In genomic region chr17:77372444-77373297, GRCh38 we compare ENCODE assay signal across 9 cellular contexts.
DNase-seq lines count a peak whose midpoint lies in the region; ATAC-seq, FAIRE-seq and TF ChIP-seq lines count a peak whose summit lies in the region.
"Had no signal": no experiment of that assay in that cellular context is flagged by ENCODE, and none has a peak within 500 bp of the region (broad histone marks: within the 10 kb centered on the region; RNA-seq: fewer than 3 reads in every experiment).

No MANE protein-coding gene starts in this region.

- H3K9me3 ChIP-seq in ascending aorta = no peaks in the 10 kb centered on the region
- no peaks in the 10 kb centered on the region for H3K9me3 ChIP-seq in right cardiac atrium (ENCODE audit: control insufficient read depth, low read length)
- H3K9me3 ChIP-seq in psoas muscle = no peaks in the 10 kb centered on the region

- H3K27ac ChIP-seq in ascending aorta (peak overlapping the region; percentile 92), right cardiac atrium (ENCODE audit: low read length) (peak overlapping the region; percentile 10), psoas muscle (peak overlapping the region; percentile 83)
- H3K27ac ChIP-seq: C4-2B had no signal

- ATAC-seq in SK-N-SH treated with all-trans-retinoic acid at 6 μM for 48 hours (peak; percentile 45), right cardiac atrium (peak; percentile 70 to 79), psoas muscle (peak; percentile 44 to 53 (median 48))

- peaks cover 29 to 53% of the 10 kb centered on the region in 2 donors for H3K4me1 ChIP-seq in ascending aorta
- peaks cover 28% of the 10 kb centered on the region for H3K4me1 ChIP-seq in right cardiac atrium (ENCODE audit: control insufficient read depth, insufficient read depth, low read length)
- H3K4me1 ChIP-seq in psoas muscle = peaks cover 51% of the 10 kb centered on the region

- TF ChIP-seq CTCF in ascending aorta (IDR thresholded peaks at IDR 0.05) = no peak
- TF ChIP-seq CTCF in psoas muscle (IDR thresholded peaks at IDR 0.05) = no peak

- H3K36me3 ChIP-seq in ascending aorta (no peaks in the 10 kb centered on the region), psoas muscle (ENCODE audit: insufficient read depth in 1 of 2, low read depth in 1 of 2) (no peaks in the 10 kb centered on the region)

- intact Hi-C loops in ascending aorta (cut with DNase I) = loop anchor here (1.0 to 2.0 kb wide), 3 partner anchors 41 to 52 kb away; no protein-coding TSS in a partner anchor
- intact Hi-C loops in right cardiac atrium (cut with DNase I) = loop anchor here in 1 of 4 donors (5.0 kb wide), 1 partner anchor 40 kb away; no protein-coding TSS in a partner anchor
- intact Hi-C loops in psoas muscle (cut with DNase I) = loop anchor here in 1 of 2 donors (5.0 kb wide), 1 partner anchor 40 kb away; no protein-coding TSS in a partner anchor

- DNase-seq in NCI-H2081 (lab: John Stamatoyannopoulos, UW) (peak; percentile 37), NCI-H2081 treated with DMSO at 0.1 percent for 48 hours (lab: John Stamatoyannopoulos, UW) (no peak), HT-29 (ENCODE audit: low spot score) (peak; percentile 78), ascending aorta (ENCODE audit: low spot score in 2 of 2) (peak; percentile 59 to 90), right cardiac atrium (peak; percentile 87 to 97 (median 95)), psoas muscle (peak; percentile 83 to 90), RCC 7860 (ENCODE audit: low spot score) (no peak)

- FAIRE-seq in RCC 7860 (lab: Jason Lieb, UNC) = no peak

- under 1% methylated on average over 64 of the region's 64 CpGs for WGBS in right cardiac atrium
- WGBS in psoas muscle, 3 donors = 2 to 9% (median 4%) methylated on average over 36 to 64 of the region's 64 CpGs

- H3K4me3 ChIP-seq in ascending aorta (peak overlapping the region; percentile 80 to 84), right cardiac atrium (ENCODE audit: low read length) (peak overlapping the region; percentile 63), psoas muscle (peak overlapping the region; percentile 79)

- H3K27me3 ChIP-seq in ascending aorta = no peaks in the 10 kb centered on the region
- no peaks in the 10 kb centered on the region for H3K27me3 ChIP-seq in right cardiac atrium (ENCODE audit: control insufficient read depth, insufficient read depth)
- no peaks in the 10 kb centered on the region for H3K27me3 ChIP-seq in psoas muscle (ENCODE audit: insufficient read depth in 3 of 3, low read length in 2 of 3)

TF ChIP-seq in SK-N-SH treated with all-trans-retinoic acid at 6 μM for 48 hours, 23 proteins besides CTCF, POLR2A, EP300 and RAD21:
- TF ChIP-seq SNAI2 (CRISPR knock-in tag; IDR thresholded peaks at IDR 0.05) (no peak), ZNF70 (CRISPR knock-in tag; IDR thresholded peaks at IDR 0.05) (peak; percentile 87), ZFP3 (CRISPR knock-in tag; IDR thresholded peaks at IDR 0.05) (0 out of 2 replicates have a peak, but pooled peaks have one; percentile 16), TOX (CRISPR knock-in tag; IDR thresholded peaks at IDR 0.05; ENCODE audit: borderline replicate concordance) (no peak)
- TF ChIP-seq, protein P1, sequence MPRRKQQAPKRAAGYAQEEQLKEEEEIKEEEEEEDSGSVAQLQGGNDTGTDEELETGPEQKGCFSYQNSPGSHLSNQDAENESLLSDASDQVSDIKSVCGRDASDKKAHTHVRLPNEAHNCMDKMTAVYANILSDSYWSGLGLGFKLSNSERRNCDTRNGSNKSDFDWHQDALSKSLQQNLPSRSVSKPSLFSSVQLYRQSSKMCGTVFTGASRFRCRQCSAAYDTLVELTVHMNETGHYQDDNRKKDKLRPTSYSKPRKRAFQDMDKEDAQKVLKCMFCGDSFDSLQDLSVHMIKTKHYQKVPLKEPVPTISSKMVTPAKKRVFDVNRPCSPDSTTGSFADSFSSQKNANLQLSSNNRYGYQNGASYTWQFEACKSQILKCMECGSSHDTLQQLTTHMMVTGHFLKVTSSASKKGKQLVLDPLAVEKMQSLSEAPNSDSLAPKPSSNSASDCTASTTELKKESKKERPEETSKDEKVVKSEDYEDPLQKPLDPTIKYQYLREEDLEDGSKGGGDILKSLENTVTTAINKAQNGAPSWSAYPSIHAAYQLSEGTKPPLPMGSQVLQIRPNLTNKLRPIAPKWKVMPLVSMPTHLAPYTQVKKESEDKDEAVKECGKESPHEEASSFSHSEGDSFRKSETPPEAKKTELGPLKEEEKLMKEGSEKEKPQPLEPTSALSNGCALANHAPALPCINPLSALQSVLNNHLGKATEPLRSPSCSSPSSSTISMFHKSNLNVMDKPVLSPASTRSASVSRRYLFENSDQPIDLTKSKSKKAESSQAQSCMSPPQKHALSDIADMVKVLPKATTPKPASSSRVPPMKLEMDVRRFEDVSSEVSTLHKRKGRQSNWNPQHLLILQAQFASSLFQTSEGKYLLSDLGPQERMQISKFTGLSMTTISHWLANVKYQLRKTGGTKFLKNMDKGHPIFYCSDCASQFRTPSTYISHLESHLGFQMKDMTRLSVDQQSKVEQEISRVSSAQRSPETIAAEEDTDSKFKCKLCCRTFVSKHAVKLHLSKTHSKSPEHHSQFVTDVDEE (CRISPR knock-in tag; IDR thresholded peaks at IDR 0.05) = peak; percentile 60; the same call in 1 of the 2 replicates
TF ChIP-seq in SK-N-SH treated with all-trans-retinoic acid at 6 μM for 48 hours: peak in this region for 3.

Comparison
In these comparisons a context has a peak if more than half of its experiments do, and no peak if none do; other contexts are left out.
1. DNase-seq: peak in NCI-H2081 (2 of 2), HT-29 (single experiment), ascending aorta (2 of 2), right cardiac atrium (3 of 3) and psoas muscle (2 of 2); none in NCI-H2081 treated with DMSO at 0.1 percent for 48 hours (single experiment) and RCC 7860 (single experiment).
2. H3K27ac ChIP-seq: peak in every context shown above with its lines; median percentile 92 in ascending aorta; 83 in psoas muscle; 10 in right cardiac atrium.
3. Peak in every context shown above with its lines, with median percentiles within 50 percentile points of each other: ATAC-seq and H3K4me3 ChIP-seq.